8 cellular contexts compared by ENCODE assay signal in genomic region chr20:34112600-34113061, GRCh38. TPM values are rescaled to one million over a fixed set of nuclear protein-coding genes. Genes with fewer than 3 reads are reported as not detected.
DNase-seq lines count a peak whose midpoint lies in the region; ATAC-seq, FAIRE-seq and TF ChIP-seq lines count a peak whose summit lies in the region.

No MANE protein-coding gene starts in this region.

- H3K4me2 ChIP-seq in mammary epithelial cell (ENCODE audit: insufficient read depth, low read depth, low read length), result peak overlapping the region; percentile 94

- peaks cover 44% of the 10 kb centered on the region for H3K79me2 ChIP-seq in mammary epithelial cell (ENCODE audit: insufficient read depth, low read length)

- peak overlapping the region; percentile 98 for H3K4me3 ChIP-seq in NT2/D1 (ENCODE audit: insufficient read length, low read depth)
- H3K4me3 ChIP-seq in mammary epithelial cell (replicated peaks in 1 of 3; ENCODE audit: insufficient read depth in 1 of 3, low read depth in 2 of 3, low read length in 3 of 3), result peak overlapping the region; percentile 60 to 75 (median 74)
- peak overlapping the region; percentile 79 to 98 (median 96) for H3K4me3 ChIP-seq in stomach

- TF ChIP-seq CTCF in mammary epithelial cell (conservative IDR thresholded peaks at IDR 0.05 in 1 of 2, IDR thresholded peaks at IDR 0.05 in 1 of 2; ENCODE audit: extremely low read depth in 1 of 2, insufficient read depth in 1 of 2, low read depth in 1 of 2, low read length in 2 of 2), result no peak
- TF ChIP-seq CTCF in stomach (IDR thresholded peaks at IDR 0.05), result no peak

- ATAC-seq in HG03565 (IDR thresholded peaks at IDR 0.05; ENCODE audit: unreplicated experiment), result no peak
- no peak for ATAC-seq in HG02571 (IDR thresholded peaks at IDR 0.05; ENCODE audit: unreplicated experiment)

- CTCF ChIA-PET in mammary epithelial cell (lab: Charles Lee; ENCODE audit: low non-redundant PET), result interaction anchor here (0.6 kb wide), 1 partner anchor 445 kb away, joined by 19 read pairs; no protein-coding TSS in a partner anchor

- H3K9me3 ChIP-seq in NT2/D1 (ENCODE audit: insufficient read depth, low read length) (no peaks in the 10 kb centered on the region), mammary epithelial cell (replicated peaks; ENCODE audit: insufficient read depth, low read length) (no peaks in the 10 kb centered on the region), stomach (no peaks in the 10 kb centered on the region)

- H3K27ac ChIP-seq in mammary epithelial cell (ENCODE audit: insufficient read depth, low read depth, low read length), result peak overlapping the region; percentile 96
- peak overlapping the region; percentile 82 for H3K27ac ChIP-seq in layer of hippocampus (ENCODE audit: low read depth, low read length)
- H3K27ac ChIP-seq in stomach, result peak overlapping the region; percentile 87 to 100 (median 98)

- 4% methylated on average over 13 of the region's 18 CpGs for WGBS in mammary epithelial cell (ENCODE audit: low coverage, missing lambda C conversion rate)
- 0 to 1% (median 0%) methylated on average over 18 of the region's 18 CpGs for WGBS in stomach, 5 donors

- no peak for TF ChIP-seq EP300 in stomach (IDR thresholded peaks at IDR 0.05)

- TF ChIP-seq POLR2A in H54 (IDR thresholded peaks at IDR 0.05; ENCODE audit: low read depth, low read length) (no peak), stomach (IDR thresholded peaks at IDR 0.05) (no peak)

- H3K36me3 ChIP-seq in NT2/D1 (ENCODE audit: insufficient read depth, insufficient read length, low read length), result peaks cover 31% of the 10 kb centered on the region
- H3K36me3 ChIP-seq in mammary epithelial cell (ENCODE audit: insufficient read depth, low read length), result peaks cover 3% of the 10 kb centered on the region
- H3K36me3 ChIP-seq in stomach, result peaks cover 0 to 12% (median 11%) of the 10 kb centered on the region in 4 donors

- in situ Hi-C loops in mammary epithelial cell (cut with MboI; ENCODE audit: low sequenced_read_pairs in 2 of 2), result no loop called here

- H2AFZ ChIP-seq in mammary epithelial cell (ENCODE audit: low read depth, low read length), result peak overlapping the region; percentile 95

- BruUV-seq in mammary epithelial cell (replicated peaks; lab: Mats Ljungman, UMichigan), result no TSS peak

- no peaks in the 10 kb centered on the region for H3K27me3 ChIP-seq in NT2/D1 (ENCODE audit: insufficient read depth, insufficient read length)
- no peaks in the 10 kb centered on the region for H3K27me3 ChIP-seq in mammary epithelial cell (ENCODE audit: insufficient read depth, low read length)
- no peaks in the 10 kb centered on the region for H3K27me3 ChIP-seq in layer of hippocampus (ENCODE audit: control insufficient read depth, insufficient read depth, low read length)
- no peaks in the 10 kb centered on the region for H3K27me3 ChIP-seq in stomach

- H4K20me1 ChIP-seq in mammary epithelial cell (ENCODE audit: insufficient read depth, low read length), result peaks cover 19% of the 10 kb centered on the region

- DNase-seq in CMK (ENCODE audit: low read depth) (peak; percentile 52), H54 (ENCODE audit: insufficient read length, low spot score) (peak; percentile 23), NT2/D1 (ENCODE audit: low read depth, low spot score) (no peak), mammary epithelial cell (no peak), stomach (peak; percentile 32)

- dilution Hi-C loops in mammary epithelial cell (cut with HindIII; ENCODE audit: low sequenced_read_pairs), result no loop called here

- no peak for FAIRE-seq in H54 (lab: Jason Lieb, UNC)

- H3K4me1 ChIP-seq in NT2/D1 (ENCODE audit: insufficient read depth, insufficient read length) (peaks cover 2% of the 10 kb centered on the region), mammary epithelial cell (ENCODE audit: insufficient read depth, low read length) (peaks cover 22% of the 10 kb centered on the region), stomach (peaks cover 30 to 42% (median 38%) of the 10 kb centered on the region in 4 donors)

- intact Hi-C loops in mammary epithelial cell (cut with micrococcal nuclease) (no loop called here), stomach (cut with DNase I; ENCODE audit: low total_unique reads) (no loop called here)

- peak overlapping the region; percentile 79 for H3K9ac ChIP-seq in NT2/D1 (ENCODE audit: insufficient read length, low read depth)
- H3K9ac ChIP-seq in mammary epithelial cell (ENCODE audit: insufficient read depth, low read length), result peak overlapping the region; percentile 77

RNA-seq across cellular contexts. Expression of gene EIF2S2, which starts 0.6 kb away (rescaled TPM):
- total RNA-seq in mammary epithelial cell (100 to 1,000 TPM in 1 of 2 donors, 10 to 100 TPM in 1; 99.2 to 157 TPM), stomach (10 to 100 TPM; 26.6 to 51.2 (median 42.9) TPM)
- polyA plus RNA-seq in mammary epithelial cell (83.7 TPM), stomach (10 to 100 TPM; 41.5 to 92.4 (median 56.5) TPM)
- polyA minus RNA-seq in mammary epithelial cell, result 22.4 TPM

Comparison
In these comparisons a context has a peak if more than half of its experiments do, and no peak if none do; other contexts are left out.
1. DNase-seq: peak in CMK (single experiment), H54 (single experiment) and stomach (single experiment); none in NT2/D1 (single experiment) and mammary epithelial cell (single experiment).
2. Peak in every context shown above with its lines, with median percentiles within 50 percentile points of each other: H3K4me3 ChIP-seq and H3K27ac ChIP-seq.